In the genomic region with DNA sequence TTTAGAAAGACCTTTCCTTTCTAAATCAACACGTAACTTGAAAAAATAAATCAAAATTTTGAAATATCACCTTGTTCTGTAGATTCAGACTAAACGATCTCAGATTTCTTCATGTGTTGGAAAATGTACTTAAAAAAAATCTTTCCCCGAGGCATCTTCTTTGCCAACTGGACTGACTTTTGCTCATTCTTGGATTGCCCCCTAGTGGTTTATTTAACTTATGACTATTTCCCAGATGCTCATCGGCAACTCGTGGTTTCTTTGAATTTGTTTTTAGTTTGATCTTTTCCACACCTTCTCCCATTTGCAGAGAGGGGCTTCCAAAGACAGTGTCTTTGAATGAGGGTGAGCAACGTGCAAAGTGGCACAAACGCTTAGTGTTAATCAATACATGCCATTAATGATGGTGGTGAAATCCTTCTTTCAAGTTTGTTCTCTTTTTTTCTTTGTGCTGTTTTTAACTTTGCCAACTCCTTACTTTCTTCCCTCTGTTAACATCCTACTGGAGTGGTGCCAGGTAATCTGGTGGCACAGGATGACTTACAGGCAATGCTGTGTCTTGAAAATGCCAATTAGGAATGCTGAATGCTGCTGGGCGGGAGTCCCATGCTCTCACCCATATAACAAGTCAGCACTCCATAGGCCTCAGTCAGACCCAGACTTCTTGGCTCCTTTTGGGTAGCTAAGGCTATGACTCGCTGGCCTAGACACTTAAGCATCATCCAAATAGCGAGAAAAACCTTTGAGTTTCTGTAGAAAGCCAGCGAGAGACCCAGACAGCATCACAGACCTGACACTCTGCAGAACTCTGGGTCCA, we compare ENCODE assay signal across 8 cellular contexts. TPM values are rescaled to one million over a fixed set of nuclear protein-coding genes. Genes with fewer than 3 reads are reported as not detected.
DNase-seq lines count a peak whose midpoint lies in the region; ATAC-seq, FAIRE-seq and TF ChIP-seq lines count a peak whose summit lies in the region.

No MANE protein-coding gene starts in this region.

- H3K9me1 ChIP-seq in K562 (ENCODE audit: control insufficient read depth, insufficient read depth, low read length) (no peaks in the 10 kb centered on the region), keratinocyte (ENCODE audit: control insufficient read depth, extremely low read depth, insufficient read depth, low read length) (no peaks in the 10 kb centered on the region)

- H3K4me1 ChIP-seq in K562 (replicated peaks in 1 of 2; ENCODE audit: control insufficient read depth in 2 of 2, insufficient read depth in 2 of 2, low read length in 2 of 2), result no peaks in the 10 kb centered on the region
- peaks cover 24% of the 10 kb centered on the region for H3K4me1 ChIP-seq in keratinocyte (ENCODE audit: control insufficient read depth, extremely low read depth, insufficient read depth, low read length)
- H3K4me1 ChIP-seq in thoracic aorta (ENCODE audit: control insufficient read depth in 1 of 2, low read depth in 2 of 2), result peaks cover 20 to 43% of the 10 kb centered on the region in 2 donors

- peak; percentile 93 to 95 for TF ChIP-seq RAD21 in K562 (CRISPR knock-in tag; conservative IDR thresholded peaks at IDR 0.05 in 1 of 2, IDR thresholded peaks at IDR 0.05 in 1 of 2)

- H3K4me3 Mint-ChIP-seq in activated naive CD8-positive, alpha-beta T cell treated with anti-CD3 and anti-CD28 coated beads for 36 hours, result no peak overlapping the region
- H3K4me3 Mint-ChIP-seq in effector memory CD8-positive, alpha-beta T cell, result no peak overlapping the region

- peaks cover 43% of the 10 kb centered on the region for H3K27me3 Mint-ChIP-seq in activated naive CD8-positive, alpha-beta T cell treated with anti-CD3 and anti-CD28 coated beads for 36 hours
- no peaks in the 10 kb centered on the region for H3K27me3 Mint-ChIP-seq in effector memory CD8-positive, alpha-beta T cell

- intact Hi-C loops in K562 (cut with micrococcal nuclease), result loop anchor here (1.0 to 5.0 kb wide), 5 partner anchors 142 to 961 kb away; partner anchors contain the start of gene CCDC83

- H4K20me1 ChIP-seq in K562 (replicated peaks; ENCODE audit: control insufficient read depth, insufficient read depth, low read length) (no peaks in the 10 kb centered on the region), keratinocyte (ENCODE audit: control insufficient read depth, extremely low read depth, insufficient read depth, low read length) (no peaks in the 10 kb centered on the region)

- no peak overlapping the region for H3K27ac Mint-ChIP-seq in activated naive CD8-positive, alpha-beta T cell treated with anti-CD3 and anti-CD28 coated beads for 36 hours
- H3K27ac Mint-ChIP-seq in effector memory CD8-positive, alpha-beta T cell, result no peak overlapping the region

- H3K79me2 ChIP-seq in K562 (ENCODE audit: control insufficient read depth, insufficient read depth, low read length) (no peaks in the 10 kb centered on the region), keratinocyte (ENCODE audit: control insufficient read depth, insufficient read depth, low read length) (no peaks in the 10 kb centered on the region)

- no peak overlapping the region for H2AFZ ChIP-seq in K562 (ENCODE audit: low read depth, low read length)
- H2AFZ ChIP-seq in keratinocyte (ENCODE audit: control insufficient read depth, low read length), result peak overlapping the region; percentile 35

- no peak overlapping the region for H3K9ac ChIP-seq in K562 (ENCODE audit: insufficient read depth in 1 of 2, low read depth in 2 of 2, low read length in 2 of 2)
- H3K9ac ChIP-seq in keratinocyte (ENCODE audit: control insufficient read depth, extremely low read depth, insufficient read depth, low read length), result no peak overlapping the region

- H3K4me2 ChIP-seq in K562 (ENCODE audit: insufficient read depth, low read length) (no peak overlapping the region), keratinocyte (ENCODE audit: control insufficient read depth, extremely low read depth, insufficient read depth, low read depth, low read length) (peak overlapping the region; percentile 31)

- POLR2A ChIA-PET in K562 (lab: Yijun Ruan, JAX), result no interaction called here

- peak; percentile 64 for DNase-seq in GM03348 (ENCODE audit: low spot score)
- peak; percentile 60 to 86 for DNase-seq in NCI-H526 (lab: John Stamatoyannopoulos, UW)
- peak; percentile 49 to 64 (median 55) for DNase-seq in K562 (ENCODE audit: extremely low read depth in 1 of 4, low spot score in 3 of 4)
- no peak for DNase-seq in keratinocyte (ENCODE audit: low read depth, low spot score)
- no peak for DNase-seq in thoracic aorta (ENCODE audit: low spot score)
- DNase-seq in activated naive CD8-positive, alpha-beta T cell treated with anti-CD3 and anti-CD28 coated beads for 36 hours, result no peak
- DNase-seq in effector memory CD8-positive, alpha-beta T cell, result no peak

- H3K9me3 ChIP-seq in K562 (replicated peaks; ENCODE audit: control insufficient read depth, insufficient read depth, low read depth, low read length), result no peaks in the 10 kb centered on the region
- H3K9me3 ChIP-seq in keratinocyte (ENCODE audit: control insufficient read depth, low read depth, low read length), result no peaks in the 10 kb centered on the region
- H3K9me3 ChIP-seq in thoracic aorta, result no peaks in the 10 kb centered on the region

- TF ChIP-seq CTCF in K562 (IDR thresholded peaks at IDR 0.05 in 2 of 3, conservative IDR thresholded peaks at IDR 0.05 in 1 of 3; ENCODE audit: insufficient read depth in 2 of 3, low read depth in 1 of 3, low read length in 3 of 3) (peak; percentile 61 to 88 (median 67)), keratinocyte (optimal IDR thresholded peaks at IDR 0.05 in 1 of 3, IDR thresholded peaks at IDR 0.05 in 1 of 3, conservative IDR thresholded peaks at IDR 0.05 in 1 of 3; ENCODE audit: extremely low read depth in 1 of 3, insufficient read depth in 2 of 3, low read length in 3 of 3) (peak; percentile 36 to 63 (median 42)), thoracic aorta (IDR thresholded peaks at IDR 0.05) (peak; percentile 78)

- no peaks in the 10 kb centered on the region for H3K9me3 Mint-ChIP-seq in activated naive CD8-positive, alpha-beta T cell treated with anti-CD3 and anti-CD28 coated beads for 36 hours
- H3K9me3 Mint-ChIP-seq in effector memory CD8-positive, alpha-beta T cell, result no peaks in the 10 kb centered on the region

- no peak overlapping the region for H3K27ac ChIP-seq in K562 (ENCODE audit: extremely low read depth, low read depth, low read length)
- no peak overlapping the region for H3K27ac ChIP-seq in keratinocyte (ENCODE audit: control insufficient read depth, insufficient read depth, low read length)
- H3K27ac ChIP-seq in thoracic aorta, result no peak overlapping the region

- no TSS peak for BruUV-seq in K562 (replicated peaks; lab: Mats Ljungman, UMichigan)

- FAIRE-seq in K562 (lab: Jason Lieb, UNC), result peak; percentile 92
- FAIRE-seq in keratinocyte (lab: Jason Lieb, UNC), result peak; percentile 64

- H3K36me3 ChIP-seq in K562 (ENCODE audit: control insufficient read depth, insufficient read depth, low read length) (no peaks in the 10 kb centered on the region), keratinocyte (ENCODE audit: control insufficient read depth in 2 of 2, extremely low read depth in 1 of 2, insufficient read depth in 2 of 2, low read length in 2 of 2) (no peaks in the 10 kb centered on the region), thoracic aorta (no peaks in the 10 kb centered on the region)

- H3K36me3 Mint-ChIP-seq in activated naive CD8-positive, alpha-beta T cell treated with anti-CD3 and anti-CD28 coated beads for 36 hours, result no peaks in the 10 kb centered on the region
- H3K36me3 Mint-ChIP-seq in effector memory CD8-positive, alpha-beta T cell (ENCODE audit: insufficient read depth), result no peaks in the 10 kb centered on the region

- no peak for TF ChIP-seq POLR2A in K562 (conservative IDR thresholded peaks at IDR 0.05)

- dilution Hi-C loops in keratinocyte (cut with MboI; ENCODE audit: extremely low pct_ligation_motif_present, low sequenced_read_pairs), result no loop called here

- peaks cover 6% of the 10 kb centered on the region for H3K4me1 Mint-ChIP-seq in activated naive CD8-positive, alpha-beta T cell treated with anti-CD3 and anti-CD28 coated beads for 36 hours
- H3K4me1 Mint-ChIP-seq in effector memory CD8-positive, alpha-beta T cell (ENCODE audit: low read depth in 2 of 2), result peaks cover 5 to 6% of the 10 kb centered on the region in 2 donors

- H3K27me3 ChIP-seq in K562 (ENCODE audit: control insufficient read depth in 2 of 2, insufficient read depth in 2 of 2, low read length in 2 of 2) (peaks cover 0 to 14% of the 10 kb centered on the region in 2 experiments; a peak in 2 of 5 replicates), keratinocyte (ENCODE audit: control insufficient read depth, extremely low read depth, insufficient read depth, low read length) (no peaks in the 10 kb centered on the region), thoracic aorta (replicated peaks; ENCODE audit: insufficient read depth) (no peaks in the 10 kb centered on the region)

- under 1% methylated on average over 11 of the region's 11 CpGs for WGBS in K562 (ENCODE audit: insufficient coverage, low coverage, missing lambda C conversion rate)

- CTCF ChIA-PET in K562 (lab: Yijun Ruan, JAX; ENCODE audit: low intra/inter-chr PET ratio), result interaction anchor here (0.6 to 2.6 kb wide), 6 partner anchors 101 to 458 kb away, joined by 3 to 14 read pairs (median 3); no protein-coding TSS in a partner anchor

- H3K4me3 ChIP-seq in K562 (no peak overlapping the region), keratinocyte (ENCODE audit: control insufficient read depth in 2 of 3, extremely low read depth in 1 of 3, insufficient read depth in 2 of 3, low read depth in 1 of 3, low read length in 3 of 3) (no peak overlapping the region), thoracic aorta (peak overlapping the region; percentile 30)

- ATAC-seq in HG03432 (IDR thresholded peaks at IDR 0.05; ENCODE audit: unreplicated experiment) (peak; percentile 71), K562 (peak; percentile 77), thoracic aorta (ENCODE audit: insufficient number of reproducible peaks, low FRiP score, low read depth) (no peak)
- ATAC-seq in effector memory CD8-positive, alpha-beta T cell (replicated peaks), result no peak

- in situ Hi-C loops in K562 (cut with MboI), result loop anchor here (5.0 kb wide), 1 partner anchor 361 kb away; no protein-coding TSS in a partner anchor

- no peak for TF ChIP-seq EP300 in K562 (IDR thresholded peaks at IDR 0.05; ENCODE audit: low read length)

RNA-seq across cellular contexts. Expression of gene PRSS23, which starts 18.3 kb away (rescaled TPM):
- total RNA-seq in K562 (2011; cell fraction: chromatin; rRNA removed; ENCODE audit: low replicate concordance), result not detected in 2 replicates
- 0.13 TPM in 1 of 2 replicates, not detected in the other for total RNA-seq in K562 (2011; cell fraction: nucleolus; rRNA removed)
- not detected in 2 replicates for total RNA-seq in K562 (2011; cell fraction: nucleoplasm; rRNA removed)
- total RNA-seq in K562 (2014; rRNA removed) (0.05 and 0.16 TPM in 2 replicates), K562 (2014; rRNA removed; fragmentation: Illumina TruSeq; extraction: Trizol) (0.11 and 0.16 TPM in 2 replicates), K562 (2015; rRNA removed; fragmentation: Illumina TruSeq; extraction: Trizol) (0.14 and 0.23 TPM in 2 replicates), K562 (2021) (0.51 and 0.58 TPM in 2 replicates), thoracic aorta (100 to 1,000 TPM in 1 of 2 donors, 10 to 100 TPM in 1; 90.3 to 253 TPM)
- polyA plus RNA-seq in K562 (2011; rRNA removed) (not detected in 2 replicates), K562 (2014; fragmentation: Illumina TruSeq; extraction: Trizol) (0.19 and 0.24 TPM in 2 replicates), K562 (2014; fragmentation: Nextera tagmentation; extraction: Ambion mirVana) (under 1 TPM; 0.04 to 0.11 TPM), K562 (2014; rRNA removed) (0.03 TPM in 1 of 2 replicates, not detected in the other), keratinocyte (126 to 168 TPM (median 143 TPM) in 3 replicates)
- polyA plus RNA-seq in K562 (2011; cell fraction: cytosol; rRNA removed), result 0.03 and 0.12 TPM in 2 replicates
- polyA plus RNA-seq in K562 (2011; cell fraction: nucleus; rRNA removed), result 0.06 TPM in 1 of 2 replicates, not detected in the other
- 0.33 and 0.69 TPM in 2 replicates for polyA plus RNA-seq in K562 (2012)
- polyA minus RNA-seq in K562 (2011; rRNA and poly(A)+ RNA removed), result 0.03 TPM in 1 of 2 replicates, not detected in the other
- polyA minus RNA-seq in K562 (2011; cell fraction: cytosol; rRNA and poly(A)+ RNA removed), result 2.6 and 3.0 TPM in 2 replicates
- 0.13 and 0.33 TPM in 2 replicates for polyA minus RNA-seq in K562 (2011; cell fraction: nucleus; rRNA and poly(A)+ RNA removed)
- 61.9 TPM for polyA plus RNA-seq in keratinocyte (2011; ENCODE audit: low read depth)
- 77.7 and 94.8 TPM in 2 replicates for polyA plus RNA-seq in keratinocyte (2011; cell fraction: cytosol; rRNA removed)
- polyA plus RNA-seq in keratinocyte (2011; cell fraction: nucleus; rRNA removed), result 145 and 184 TPM in 2 replicates
- 112 and 148 TPM in 2 replicates for polyA plus RNA-seq in keratinocyte (2012; ENCODE audit: low replicate concordance)
- 143 to 157 TPM (median 154 TPM) in 3 replicates for polyA minus RNA-seq in keratinocyte
- 114 TPM for polyA minus RNA-seq in keratinocyte (2011; cell fraction: cytosol; rRNA and poly(A)+ RNA removed)
- 89.4 and 205 TPM in 2 replicates for polyA minus RNA-seq in keratinocyte (2011; cell fraction: nucleus; rRNA and poly(A)+ RNA removed)
- total RNA-seq in activated naive CD8-positive, alpha-beta T cell treated with anti-CD3 and anti-CD28 coated beads for 36 hours, result 1 to 10 TPM; 3.7 to 4.0 TPM

Comparison
In these comparisons a context has a peak if more than half of its experiments do, and no peak if none do; other contexts are left out.
1. DNase-seq: peak in GM03348 (single experiment), NCI-H526 (2 of 2) and K562 (4 of 4); none in keratinocyte (single experiment), thoracic aorta (single experiment), activated naive CD8-positive, alpha-beta T cell treated with anti-CD3 and anti-CD28 coated beads for 36 hours (single experiment) and effector memory CD8-positive, alpha-beta T cell (0 of 3).
2. ATAC-seq: peak in HG03432 (single experiment) and K562 (single experiment); none in thoracic aorta (single experiment) and effector memory CD8-positive, alpha-beta T cell (single experiment).
3. RNA of gene PRSS23, which starts 18.3 kb away (total RNA-seq): 90.3 to 253 TPM in thoracic aorta; 3.7 to 4.0 TPM in activated naive CD8-positive, alpha-beta T cell treated with anti-CD3 and anti-CD28 coated beads for 36 hours and 0.05 to 0.58 TPM in K562; every median in the first group is over 10 times any median in the second.
4. Peak in every context shown above with its lines, with median percentiles within 50 percentile points of each other: CTCF ChIP-seq.